In the genomic region with DNA sequence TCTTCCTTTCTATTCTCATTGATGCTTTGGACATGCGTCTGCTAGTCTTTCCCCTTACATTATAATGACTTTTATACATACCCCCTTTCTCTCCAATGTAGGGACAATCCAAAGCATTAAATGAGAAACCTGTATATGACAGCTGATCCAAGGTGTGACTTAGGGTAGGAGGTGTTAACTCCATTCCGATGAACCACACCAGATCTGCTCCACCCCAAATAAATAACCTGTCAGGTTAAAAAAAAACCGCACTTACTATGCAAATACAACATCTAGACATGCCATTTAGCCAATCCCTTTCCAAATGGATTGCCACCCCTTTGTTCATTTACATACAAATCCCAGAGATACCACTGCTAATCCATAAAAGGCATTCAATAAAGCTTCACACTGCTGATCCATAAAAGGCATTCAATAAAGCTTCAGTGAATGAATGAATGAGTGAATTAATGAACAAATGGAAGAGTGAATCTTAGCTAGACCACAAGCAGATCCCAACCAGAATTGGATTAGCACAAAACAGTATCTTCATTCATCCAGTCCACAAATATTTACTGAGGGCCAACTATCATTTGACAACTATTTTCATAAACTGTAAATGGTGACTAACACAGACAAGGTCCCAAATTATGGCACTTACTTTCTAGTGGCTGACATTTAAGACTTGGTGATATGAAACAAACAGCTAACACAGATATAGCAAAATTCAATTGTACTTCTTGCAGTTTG, we compare ENCODE assay signal across 13 cellular contexts.
DNase-seq lines count a peak whose midpoint lies in the region; ATAC-seq and TF ChIP-seq lines count a peak whose summit lies in the region.
"Had no signal": no experiment of that assay in that cellular context is flagged by ENCODE, and none has a peak within 500 bp of the region (broad histone marks: within the 10 kb centered on the region; RNA-seq: fewer than 3 reads in every experiment).

No MANE protein-coding gene starts in this region.

- dilution Hi-C loops in mammary epithelial cell (cut with HindIII; ENCODE audit: low sequenced_read_pairs): no loop called here

- H3K9me3 ChIP-seq in mammary epithelial cell (replicated peaks; ENCODE audit: insufficient read depth, low read length) (no peaks in the 10 kb centered on the region), breast epithelium (no peaks in the 10 kb centered on the region), Panc1 (ENCODE audit: control insufficient read depth, insufficient read depth, low read depth, low read length) (no peaks in the 10 kb centered on the region)
- H3K9me3 ChIP-seq: stomach had no signal

- H2AFZ ChIP-seq in mammary epithelial cell (ENCODE audit: low read depth, low read length): no peak overlapping the region

- no peak for TF ChIP-seq POLR2A in breast epithelium (IDR thresholded peaks at IDR 0.05)

- BruUV-seq in mammary epithelial cell (replicated peaks; lab: Mats Ljungman, UMichigan) (no TSS peak), Panc1 (replicated peaks; lab: Mats Ljungman, UMichigan) (no TSS peak)

- H3K27me3 Mint-ChIP-seq in dendritic cell treated with granulocyte-macrophage colony-stimulating factor and Interleukin-4, amounts not matched to agents 40 ng/mL and 50 ng/mL, for 4 days: no peaks in the 10 kb centered on the region
- H3K27me3 Mint-ChIP-seq in stimulated activated naive B cell treated with anti-CD40 and anti-IgM and Interleukin-4, amounts not matched to agents 10 μg/mL and 1 μg/mL and 100 μg/mL, for 72 hours: no peaks in the 10 kb centered on the region

- no peaks in the 10 kb centered on the region for H4K20me1 ChIP-seq in mammary epithelial cell (ENCODE audit: insufficient read depth, low read length)

- H3K9ac ChIP-seq in mammary epithelial cell (ENCODE audit: insufficient read depth, low read length): peak overlapping the region; percentile 10

- no peak overlapping the region for H3K4me3 Mint-ChIP-seq in dendritic cell treated with granulocyte-macrophage colony-stimulating factor and Interleukin-4, amounts not matched to agents 40 ng/mL and 50 ng/mL, for 4 days
- no peak overlapping the region for H3K4me3 Mint-ChIP-seq in stimulated activated naive B cell treated with anti-CD40 and anti-IgM and Interleukin-4, amounts not matched to agents 10 μg/mL and 1 μg/mL and 100 μg/mL, for 72 hours
- H3K4me3 Mint-ChIP-seq: brain had no signal

- peak overlapping the region; percentile 10 for H3K27ac Mint-ChIP-seq in dendritic cell treated with granulocyte-macrophage colony-stimulating factor and Interleukin-4, amounts not matched to agents 40 ng/mL and 50 ng/mL, for 4 days
- peak overlapping the region; percentile 75 for H3K27ac Mint-ChIP-seq in stimulated activated naive B cell treated with anti-CD40 and anti-IgM and Interleukin-4, amounts not matched to agents 10 μg/mL and 1 μg/mL and 100 μg/mL, for 72 hours

- peaks cover 14% of the 10 kb centered on the region for H3K79me2 ChIP-seq in mammary epithelial cell (ENCODE audit: insufficient read depth, low read length)

- TF ChIP-seq CTCF in mammary epithelial cell (conservative IDR thresholded peaks at IDR 0.05 in 1 of 2, IDR thresholded peaks at IDR 0.05 in 1 of 2; ENCODE audit: extremely low read depth in 1 of 2, insufficient read depth in 1 of 2, low read depth in 1 of 2, low read length in 2 of 2): no peak
- TF ChIP-seq CTCF in breast epithelium (IDR thresholded peaks at IDR 0.05): no peak
- no peak for TF ChIP-seq CTCF in Panc1 (IDR thresholded peaks at IDR 0.05)

- ATAC-seq in Panc1 (no peak), GM21367 (IDR thresholded peaks at IDR 0.05; ENCODE audit: unreplicated experiment) (no peak)
- ATAC-seq in stimulated activated naive B cell treated with anti-CD40 and anti-IgM and Interleukin-4, amounts not matched to agents 10 μg/mL and 1 μg/mL and 100 μg/mL, for 72 hours (replicated peaks): no peak

- POLR2A ChIA-PET in Panc1 (lab: Charles Lee): no interaction called here

- peaks cover 36% of the 10 kb centered on the region for H3K4me1 ChIP-seq in mammary epithelial cell (ENCODE audit: insufficient read depth, low read length)
- no peaks in the 10 kb centered on the region for H3K4me1 ChIP-seq in breast epithelium
- peaks cover 12% of the 10 kb centered on the region; the same call in 1 of the 2 replicates for H3K4me1 ChIP-seq in Panc1 (ENCODE audit: control insufficient read depth, insufficient read depth, low read length)

- no peak overlapping the region for H3K4me2 ChIP-seq in mammary epithelial cell (ENCODE audit: insufficient read depth, low read depth, low read length)

- peaks cover 28% of the 10 kb centered on the region for H3K36me3 Mint-ChIP-seq in dendritic cell treated with granulocyte-macrophage colony-stimulating factor and Interleukin-4, amounts not matched to agents 40 ng/mL and 50 ng/mL, for 4 days (ENCODE audit: low read depth)
- H3K36me3 Mint-ChIP-seq in stimulated activated naive B cell treated with anti-CD40 and anti-IgM and Interleukin-4, amounts not matched to agents 10 μg/mL and 1 μg/mL and 100 μg/mL, for 72 hours: peaks cover 35 to 41% of the 10 kb centered on the region in 2 donors

- in situ Hi-C loops in mammary epithelial cell (cut with MboI; ENCODE audit: low sequenced_read_pairs in 2 of 2) (no loop called here), Panc1 (cut with HindIII; ENCODE audit: low pct_unique_long_range_greater_than_20kb, low sequenced_read_pairs) (no loop called here)

- H3K4me3 ChIP-seq in mammary epithelial cell (replicated peaks in 1 of 3; ENCODE audit: insufficient read depth in 1 of 3, low read depth in 2 of 3, low read length in 3 of 3) (no peak overlapping the region), breast epithelium (no peak overlapping the region), Panc1 (ENCODE audit: low read depth in 2 of 2, low read length in 2 of 2) (no peak overlapping the region)
- H3K4me3 ChIP-seq: stomach had no signal

- H3K27me3 ChIP-seq in mammary epithelial cell (ENCODE audit: insufficient read depth, low read length) (no peaks in the 10 kb centered on the region), breast epithelium (peaks cover 0 to 11% of the 10 kb centered on the region in 2 donors), Panc1 (ENCODE audit: control insufficient read depth, insufficient read depth, low read length) (no peaks in the 10 kb centered on the region)
- H3K27me3 ChIP-seq: stomach had no signal

- CTCF ChIA-PET in mammary epithelial cell (lab: Charles Lee; ENCODE audit: low non-redundant PET) (no interaction called here), Panc1 (lab: Charles Lee) (no interaction called here)

- no peaks in the 10 kb centered on the region for H3K36me3 ChIP-seq in mammary epithelial cell (ENCODE audit: insufficient read depth, low read length)
- no peaks in the 10 kb centered on the region for H3K36me3 ChIP-seq in breast epithelium
- no peaks in the 10 kb centered on the region for H3K36me3 ChIP-seq in Panc1 (ENCODE audit: control insufficient read depth, insufficient read depth, low read length)
- H3K36me3 ChIP-seq: stomach had no signal

- intact Hi-C loops in mammary epithelial cell (cut with micrococcal nuclease): no loop called here
- intact Hi-C loops in breast epithelium (cut with DNase I; ENCODE audit: low total_unique reads): no loop called here
- intact Hi-C loops in Panc1 (cut with micrococcal nuclease; ENCODE audit: unreplicated experiment): no loop called here
- intact Hi-C loops in dendritic cell treated with granulocyte-macrophage colony-stimulating factor and Interleukin-4, amounts not matched to agents 40 ng/mL and 50 ng/mL, for 4 days (cut with micrococcal nuclease): no loop called here

- peak overlapping the region; percentile 68 for H3K27ac ChIP-seq in mammary epithelial cell (ENCODE audit: insufficient read depth, low read depth, low read length)
- no peak overlapping the region for H3K27ac ChIP-seq in breast epithelium
- H3K27ac ChIP-seq in Panc1 (ENCODE audit: low read length): peak overlapping the region; percentile 75
- H3K27ac ChIP-seq: stomach had no signal

- 71% methylated on average over 3 of the region's 3 CpGs for WGBS in mammary epithelial cell (ENCODE audit: low coverage, missing lambda C conversion rate)

- H3K4me1 Mint-ChIP-seq in dendritic cell treated with granulocyte-macrophage colony-stimulating factor and Interleukin-4, amounts not matched to agents 40 ng/mL and 50 ng/mL, for 4 days (ENCODE audit: low read depth): peaks cover 49% of the 10 kb centered on the region
- H3K4me1 Mint-ChIP-seq in stimulated activated naive B cell treated with anti-CD40 and anti-IgM and Interleukin-4, amounts not matched to agents 10 μg/mL and 1 μg/mL and 100 μg/mL, for 72 hours: peaks cover 18 to 43% of the 10 kb centered on the region in 2 donors

- DNase-seq in mammary epithelial cell: no peak
- DNase-seq in breast epithelium (ENCODE audit: low spot score in 2 of 2): no peak
- no peak for DNase-seq in Panc1 (ENCODE audit: low read depth, low spot score)
- no peak for DNase-seq in stimulated activated naive B cell treated with anti-CD40 and anti-IgM and Interleukin-4, amounts not matched to agents 10 μg/mL and 1 μg/mL and 100 μg/mL, for 72 hours
- DNase-seq in iPS-NIHi7 (ENCODE audit: extremely low spot score): no peak
- no peak for DNase-seq in NCI-H345 treated with DMSO at 0.1 percent for 48 hours (lab: John Stamatoyannopoulos, UW; ENCODE audit: unreplicated experiment)
- DNase-seq: NCI-H1930, NCI-H510A treated with DMSO at 0.1 percent for 48 hours, small intestine had no signal

- no peaks in the 10 kb centered on the region for H3K9me3 Mint-ChIP-seq in dendritic cell treated with granulocyte-macrophage colony-stimulating factor and Interleukin-4, amounts not matched to agents 40 ng/mL and 50 ng/mL, for 4 days
- H3K9me3 Mint-ChIP-seq in stimulated activated naive B cell treated with anti-CD40 and anti-IgM and Interleukin-4, amounts not matched to agents 10 μg/mL and 1 μg/mL and 100 μg/mL, for 72 hours: peaks cover 0 to 3% of the 10 kb centered on the region in 2 donors

Comparison
In these comparisons a context has a peak if more than half of its experiments do, and no peak if none do; other contexts are left out.
1. H3K27ac ChIP-seq: peak in mammary epithelial cell (single experiment) and Panc1 (single experiment); none in breast epithelium (0 of 2).